8 cellular contexts compared by ENCODE assay signal in genomic region chr14:34872822-34873590, GRCh38. TPM values are rescaled to one million over a fixed set of nuclear protein-coding genes. Genes with fewer than 3 reads are reported as not detected.
DNase-seq lines count a peak whose midpoint lies in the region; ATAC-seq and TF ChIP-seq lines count a peak whose summit lies in the region.

No MANE protein-coding gene starts in this region.

- intact Hi-C loops in gastrocnemius medialis (cut with DNase I; ENCODE audit: low total_unique reads) = loop anchor here (2.0 to 10.0 kb wide), 4 partner anchors 158 to 532 kb away; partner anchors contain the start of genes CFL2, NFKBIA, PPP2R3C and PRORP

- POLR2A ChIA-PET in activated CD8-positive, alpha-beta T cell treated with anti-CD3 and anti-CD28 coated beads, Interleukin-2, amount 10 ng/mL, durations not matched to agents 7 days and 5 days (lab: Charles Lee) = interaction anchor here (0.5 to 2.0 kb wide), 22 partner anchors 9 to 532 kb away, joined by 3 to 11 read pairs (median 4); partner anchors contain the start of genes FAM177A1, NFKBIA, PPP2R3C and PRORP

- TF ChIP-seq CTCF in LNCaP clone FGC (IDR thresholded peaks at IDR 0.05; ENCODE audit: control insufficient read depth, extremely low read depth, insufficient read depth) (no peak), gastrocnemius medialis (IDR thresholded peaks at IDR 0.05 in 4 of 5, conservative IDR thresholded peaks at IDR 0.05 in 1 of 5) (peak in 1 of 5 experiments; percentile 5)

- H3K9me3 ChIP-seq in gastrocnemius medialis = no peaks in the 10 kb centered on the region

- CTCF ChIA-PET in activated CD8-positive, alpha-beta T cell treated with anti-CD3 and anti-CD28 coated beads, Interleukin-2, amount 10 ng/mL, durations not matched to agents 7 days and 5 days (lab: Charles Lee) = interaction anchor here (0.6 to 1.7 kb wide), 5 partner anchors 9 to 110 kb away, joined by 3 to 5 read pairs (median 4); partner anchors contain the start of gene SRP54

- H3K36me3 Mint-ChIP-seq in activated CD8-positive, alpha-beta T cell treated with anti-CD3 and anti-CD28 coated beads, Interleukin-2, amount 10 ng/mL, durations not matched to agents 7 days and 5 days (ENCODE audit: low read depth) = peaks cover 39% of the 10 kb centered on the region

- H3K27ac ChIP-seq in gastrocnemius medialis = peak overlapping the region; percentile 98 to 100 (median 100)

- peak overlapping the region; percentile 87 for H3K4me3 Mint-ChIP-seq in activated CD8-positive, alpha-beta T cell treated with anti-CD3 and anti-CD28 coated beads, Interleukin-2, amount 10 ng/mL, durations not matched to agents 7 days and 5 days

- in situ Hi-C loops in gastrocnemius medialis (cut with MboI; ENCODE audit: low sequenced_read_pairs in 4 of 4) = no loop called here

- H3K27ac Mint-ChIP-seq in activated CD8-positive, alpha-beta T cell treated with anti-CD3 and anti-CD28 coated beads, Interleukin-2, amount 10 ng/mL, durations not matched to agents 7 days and 5 days = peak overlapping the region; percentile 89

- ATAC-seq in GM21528 (IDR thresholded peaks at IDR 0.05; ENCODE audit: low FRiP score, unreplicated experiment) (peak; percentile 4), gastrocnemius medialis (peak; percentile 49 to 63)
- ATAC-seq in activated CD8-positive, alpha-beta T cell treated with anti-CD3 and anti-CD28 coated beads, Interleukin-2, amount 10 ng/mL, durations not matched to agents 7 days and 5 days = peak; percentile 28

- H3K4me3 ChIP-seq in LNCaP clone FGC (ENCODE audit: low read depth, low read length) (peak overlapping the region; percentile 83), gastrocnemius medialis (peak overlapping the region; percentile 82 to 98 (median 90))

- peaks cover 16 to 17% of the 10 kb centered on the region in 2 donors for H3K4me1 ChIP-seq in gastrocnemius medialis

- TF ChIP-seq POLR2A in gastrocnemius medialis (IDR thresholded peaks at IDR 0.05) = no peak

- peaks cover 53% of the 10 kb centered on the region for H3K4me1 Mint-ChIP-seq in activated CD8-positive, alpha-beta T cell treated with anti-CD3 and anti-CD28 coated beads, Interleukin-2, amount 10 ng/mL, durations not matched to agents 7 days and 5 days (ENCODE audit: low read depth)

- H3K36me3 ChIP-seq in gastrocnemius medialis = no peaks in the 10 kb centered on the region

- no peaks in the 10 kb centered on the region for H3K27me3 ChIP-seq in gastrocnemius medialis

- no peaks in the 10 kb centered on the region for H3K27me3 Mint-ChIP-seq in activated CD8-positive, alpha-beta T cell treated with anti-CD3 and anti-CD28 coated beads, Interleukin-2, amount 10 ng/mL, durations not matched to agents 7 days and 5 days (ENCODE audit: low read depth)

- no peaks in the 10 kb centered on the region for H3K9me3 Mint-ChIP-seq in activated CD8-positive, alpha-beta T cell treated with anti-CD3 and anti-CD28 coated beads, Interleukin-2, amount 10 ng/mL, durations not matched to agents 7 days and 5 days (ENCODE audit: insufficient read depth)

- DNase-seq in NCI-H1092 treated with DMSO at 0.1 percent for 48 hours (lab: John Stamatoyannopoulos, UW) (peak; percentile 30), NCI-H1092 (lab: John Stamatoyannopoulos, UW) (no peak), LNCaP clone FGC (ENCODE audit: low read depth) (peak; percentile 40), glomerular visceral epithelial cell (ENCODE audit: extremely low spot score) (peak; percentile 21), gastrocnemius medialis (no peak), D341Med (ENCODE audit: low spot score) (no peak)
- DNase-seq in activated CD8-positive, alpha-beta T cell treated with anti-CD3 and anti-CD28 coated beads, Interleukin-2, amount 10 ng/mL, durations not matched to agents 7 days and 5 days = no peak

RNA-seq across cellular contexts. Expression of gene BAZ1A, which starts 2.2 kb away (rescaled TPM):
- total RNA-seq in activated CD8-positive, alpha-beta T cell treated with anti-CD3 and anti-CD28 coated beads, Interleukin-2, amount 10 ng/mL, durations not matched to agents 7 days and 5 days = 10 to 100 TPM; 52.7 to 54.2 TPM
- total RNA-seq in gastrocnemius medialis = 10 to 100 TPM; 11.6 to 18.5 (median 14.7) TPM

Comparison
In these comparisons a context has a peak if more than half of its experiments do, and no peak if none do; other contexts are left out.
1. DNase-seq: peak in NCI-H1092 treated with DMSO at 0.1 percent for 48 hours (single experiment), LNCaP clone FGC (single experiment) and glomerular visceral epithelial cell (single experiment); none in NCI-H1092 (single experiment), activated CD8-positive, alpha-beta T cell treated with anti-CD3 and anti-CD28 coated beads, Interleukin-2, amount 10 ng/mL, durations not matched to agents 7 days and 5 days (single experiment), gastrocnemius medialis (0 of 2) and D341Med (single experiment).
2. ATAC-seq: peak in every context shown above with its lines; median percentile 56 in gastrocnemius medialis; 28 in activated CD8-positive, alpha-beta T cell treated with anti-CD3 and anti-CD28 coated beads, Interleukin-2, amount 10 ng/mL, durations not matched to agents 7 days and 5 days; 4 in GM21528.